Comparison of ENCODE assay signal across 9 cellular contexts in genomic region chr22:29314537-29315285, GRCh38. TPM values are rescaled to one million over a fixed set of nuclear protein-coding genes. Genes with fewer than 3 reads are reported as not detected.
DNase-seq lines count a peak whose midpoint lies in the region; ATAC-seq and TF ChIP-seq lines count a peak whose summit lies in the region.
"Had no signal": no experiment of that assay in that cellular context is flagged by ENCODE, and none has a peak within 500 bp of the region (broad histone marks: within the 10 kb centered on the region; RNA-seq: fewer than 3 reads in every experiment).

No MANE protein-coding gene starts in this region.

- DNase-seq in T-helper 2 cell treated with Interferon-gamma antibody and Interleukin-4, amounts not matched to agents 5 μg/mL and 100 μg/mL, for 36 hours (ENCODE audit: low spot score), result no peak
- DNase-seq in T-helper 2 cell (no peak), UCSD-AML1 (lab: John Stamatoyannopoulos, UW; ENCODE audit: unreplicated experiment) (peak; percentile 29), adrenal gland (no peak), NCI-H187 (lab: John Stamatoyannopoulos, UW) (no peak), GM13977 (ENCODE audit: low spot score) (no peak)
- DNase-seq in stimulated activated naive B cell treated with anti-CD40 and anti-IgM and Interleukin-4, amounts not matched to agents 10 μg/mL and 1 μg/mL and 100 μg/mL, for 72 hours, result no peak

- no peaks in the 10 kb centered on the region for H3K9me3 Mint-ChIP-seq in T-helper 2 cell treated with Interferon-gamma antibody and Interleukin-4, amounts not matched to agents 5 μg/mL and 100 μg/mL, for 36 hours
- H3K9me3 Mint-ChIP-seq in stimulated activated naive B cell treated with anti-CD40 and anti-IgM and Interleukin-4, amounts not matched to agents 10 μg/mL and 1 μg/mL and 100 μg/mL, for 72 hours, result peaks cover 0 to 3% of the 10 kb centered on the region in 2 donors

- no peak overlapping the region for H3K27ac ChIP-seq in adrenal gland
- H3K27ac ChIP-seq: BLaER1 treated with 17β-estradiol and CSF1 and Interleukin-3, amounts not matched to agents 10 nM and 100 nM had no signal

- peak overlapping the region; percentile 27 for H3K27ac Mint-ChIP-seq in T-helper 2 cell treated with Interferon-gamma antibody and Interleukin-4, amounts not matched to agents 5 μg/mL and 100 μg/mL, for 36 hours
- peak overlapping the region; percentile 66 for H3K27ac Mint-ChIP-seq in stimulated activated naive B cell treated with anti-CD40 and anti-IgM and Interleukin-4, amounts not matched to agents 10 μg/mL and 1 μg/mL and 100 μg/mL, for 72 hours

- intact Hi-C loops in adrenal gland (cut with DNase I), result loop anchor here in 1 of 2 donors (5.0 kb wide), 1 partner anchor 38 kb away; no protein-coding TSS in a partner anchor

- 2 to 11% (median 5%) methylated on average over 16 to 69 of the region's 69 CpGs for WGBS in adrenal gland, 4 donors

- peak overlapping the region; percentile 44 for H3K4me3 ChIP-seq in iPS-18c (ENCODE audit: insufficient read depth, low read depth, low read length)
- H3K4me3 ChIP-seq in adrenal gland, result peak overlapping the region in 1 of 4 donors; percentile 38
- H3K4me3 ChIP-seq: BLaER1 treated with 17β-estradiol and CSF1 and Interleukin-3, amounts not matched to agents 10 nM and 100 nM had no signal

- peak overlapping the region; percentile 47 for H3K4me3 Mint-ChIP-seq in T-helper 2 cell treated with Interferon-gamma antibody and Interleukin-4, amounts not matched to agents 5 μg/mL and 100 μg/mL, for 36 hours
- H3K4me3 Mint-ChIP-seq in stimulated activated naive B cell treated with anti-CD40 and anti-IgM and Interleukin-4, amounts not matched to agents 10 μg/mL and 1 μg/mL and 100 μg/mL, for 72 hours, result peak overlapping the region; percentile 39 to 51

- H3K27me3 ChIP-seq in adrenal gland, result peaks cover 22% of the 10 kb centered on the region

- H3K36me3 Mint-ChIP-seq in T-helper 2 cell treated with Interferon-gamma antibody and Interleukin-4, amounts not matched to agents 5 μg/mL and 100 μg/mL, for 36 hours (ENCODE audit: low read depth), result peaks cover 1% of the 10 kb centered on the region
- H3K36me3 Mint-ChIP-seq in stimulated activated naive B cell treated with anti-CD40 and anti-IgM and Interleukin-4, amounts not matched to agents 10 μg/mL and 1 μg/mL and 100 μg/mL, for 72 hours, result peaks cover 20 to 22% of the 10 kb centered on the region in 2 donors

- H3K27me3 Mint-ChIP-seq in T-helper 2 cell treated with Interferon-gamma antibody and Interleukin-4, amounts not matched to agents 5 μg/mL and 100 μg/mL, for 36 hours (ENCODE audit: low read depth), result peaks cover 41% of the 10 kb centered on the region
- peaks cover 39 to 50% of the 10 kb centered on the region in 2 donors for H3K27me3 Mint-ChIP-seq in stimulated activated naive B cell treated with anti-CD40 and anti-IgM and Interleukin-4, amounts not matched to agents 10 μg/mL and 1 μg/mL and 100 μg/mL, for 72 hours

- H3K36me3 ChIP-seq in adrenal gland (replicated peaks in 1 of 2), result no peaks in the 10 kb centered on the region

- in situ Hi-C loops in GM13977 (cut with MboI; ENCODE audit: low pct_unique_long_range_greater_than_20kb, low sequenced_read_pairs, unreplicated experiment), result no loop called here

- peaks cover 12% of the 10 kb centered on the region for H3K4me1 Mint-ChIP-seq in T-helper 2 cell treated with Interferon-gamma antibody and Interleukin-4, amounts not matched to agents 5 μg/mL and 100 μg/mL, for 36 hours (ENCODE audit: low read depth)
- H3K4me1 Mint-ChIP-seq in stimulated activated naive B cell treated with anti-CD40 and anti-IgM and Interleukin-4, amounts not matched to agents 10 μg/mL and 1 μg/mL and 100 μg/mL, for 72 hours, result peaks cover 29 to 50% of the 10 kb centered on the region in 2 donors

- peaks cover 37 to 53% of the 10 kb centered on the region in 2 donors for H3K4me1 ChIP-seq in adrenal gland (replicated peaks in 1 of 2)

- TF ChIP-seq POLR2A in adrenal gland (IDR thresholded peaks at IDR 0.05), result no peak

- TF ChIP-seq CTCF in adrenal gland (IDR thresholded peaks at IDR 0.05) (no peak), GM13977 (IDR thresholded peaks at IDR 0.05; ENCODE audit: extremely low read depth, insufficient read depth, missing control alignments) (no peak)

- ATAC-seq in stimulated activated naive B cell treated with anti-CD40 and anti-IgM and Interleukin-4, amounts not matched to agents 10 μg/mL and 1 μg/mL and 100 μg/mL, for 72 hours (replicated peaks), result peak in 1 of 2 donors; percentile 4

- H3K9me3 ChIP-seq in iPS-18c (ENCODE audit: control insufficient read depth, insufficient read depth, low read length), result peaks cover 2% of the 10 kb centered on the region
- H3K9me3 ChIP-seq in adrenal gland (replicated peaks in 1 of 3), result no peaks in the 10 kb centered on the region

RNA-seq across cellular contexts. Expression of gene RASL10A, which starts 0.8 kb away (rescaled TPM):
- 1 to 10 TPM in 7 of 8 donors, under 1 TPM in 1; 0.54 to 3.7 (median 1.8) TPM for total RNA-seq in adrenal gland
- 10 to 100 TPM in 1 of 3 donors, 1 to 10 TPM in 1, under 1 TPM in 1; 0.51 to 14.4 (median 9.1) TPM for polyA plus RNA-seq in adrenal gland

RNA-seq across cellular contexts. Expression of gene GAS2L1, which starts 8.3 kb away (rescaled TPM):
- total RNA-seq in adrenal gland, result 10 to 100 TPM; 29.7 to 87.3 (median 55.6) TPM
- polyA plus RNA-seq in adrenal gland, result 10 to 100 TPM in 2 of 3 donors, 1 to 10 TPM in 1; 3.6 to 42.1 (median 33.1) TPM

RNA-seq across cellular contexts. Expression of gene EWSR1, which starts 46.6 kb away (rescaled TPM):
- total RNA-seq in adrenal gland, result 100 to 1,000 TPM; 152 to 302 (median 197) TPM
- polyA plus RNA-seq in adrenal gland, result 100 to 1,000 TPM; 269 to 351 (median 278) TPM

RNA-seq across cellular contexts. Expression of gene RHBDD3, which starts 46.9 kb away (rescaled TPM):
- total RNA-seq in adrenal gland, result 100 to 1,000 TPM in 1 of 8 donors, 10 to 100 TPM in 7; 27.4 to 103 (median 42.6) TPM
- polyA plus RNA-seq in adrenal gland, result 10 to 100 TPM; 12.2 to 76.3 (median 48.2) TPM
